Comparison of ENCODE assay signal across 17 cellular contexts in genomic region chr5:11955386-11955785, GRCh38. TPM values are rescaled to one million over a fixed set of nuclear protein-coding genes. Genes with fewer than 3 reads are reported as not detected.
"Had no signal": no experiment of that assay in that cellular context is flagged by ENCODE, and none has a peak within 500 bp of the region (broad histone marks: within the 10 kb centered on the region; RNA-seq: fewer than 3 reads in every experiment).

No MANE protein-coding gene starts in this region.

- H3K27me3 ChIP-seq: ascending aorta, sigmoid colon, suprapubic skin, upper lobe of left lung had no signal

- H3K4me1 ChIP-seq: ascending aorta, lower lobe of right lung, psoas muscle, sigmoid colon, suprapubic skin, upper lobe of left lung had no signal

- ATAC-seq: left cardiac atrium; lower lobe of right lung; naive thymus-derived CD8-positive, alpha-beta T cell; psoas muscle; stimulated activated naive CD8-positive, alpha-beta T cell treated with anti-CD3 and anti-CD28 coated beads, Interleukin-15, Interleukin-2, amounts not matched to agents 100 U/mL and 50 U/mL, for 24 hours had no signal

- H3K4me3 ChIP-seq: ascending aorta, lower lobe of right lung, psoas muscle, sigmoid colon, suprapubic skin, upper lobe of left lung had no signal

- H3K9me3 ChIP-seq: ascending aorta, lower lobe of right lung, psoas muscle, sigmoid colon, suprapubic skin, upper lobe of left lung had no signal

- DNase-seq: activated T-cell treated with anti-CD3 and anti-CD28 coated beads, Interleukin-2, amount 50 U/mL, for 1 hour; erythroblast; immature natural killer cell; left cardiac atrium; lower lobe of right lung; naive thymus-derived CD8-positive, alpha-beta T cell; occipital lobe; psoas muscle; sigmoid colon; stimulated activated CD4-positive, alpha-beta T cell treated with anti-CD3 and anti-CD28 coated beads, Interleukin-4, amount 100 ng/mL, for 1 hour; stimulated activated CD8-positive, alpha-beta memory T cell treated with anti-CD3 and anti-CD28 coated beads, Interleukin-4, amount 100 ng/mL, for 48 hours; stimulated activated naive CD8-positive, alpha-beta T cell treated with anti-CD3 and anti-CD28 coated beads, Interleukin-15, Interleukin-2, amounts not matched to agents 100 U/mL and 50 U/mL, for 24 hours; SW 1271; upper lobe of left lung had no signal

- H3K36me3 ChIP-seq: ascending aorta, lower lobe of right lung, sigmoid colon, suprapubic skin, upper lobe of left lung had no signal

- H3K27ac ChIP-seq: ascending aorta, lower lobe of right lung, psoas muscle, sigmoid colon, suprapubic skin, upper lobe of left lung had no signal

RNA-seq across cellular contexts. Expression of gene CTNND2, which starts 51.1 kb away (rescaled TPM):
- total RNA-seq: mononuclear cell; naive thymus-derived CD8-positive, alpha-beta T cell had no signal
- polyA plus RNA-seq: immature natural killer cell; naive thymus-derived CD8-positive, alpha-beta T cell had no signal
